Comparison of ENCODE assay signal across 8 cellular contexts in genomic region chr6:111710911-111711310, GRCh38.
DNase-seq lines count a peak whose midpoint lies in the region; ATAC-seq lines count a peak whose summit lies in the region.

No MANE protein-coding gene starts in this region.

- H3K9me3 Mint-ChIP-seq in T-helper 1 cell treated with Interleukin-12 subunit alpha and Interleukin-12 subunit beta and Interleukin-4 antibody, amounts not matched to agents 30 μg/mL and 1 μg/mL, for 36 hours = no peaks in the 10 kb centered on the region
- no peaks in the 10 kb centered on the region for H3K9me3 Mint-ChIP-seq in immature natural killer cell
- no peaks in the 10 kb centered on the region for H3K9me3 Mint-ChIP-seq in stimulated activated effector memory CD8-positive, alpha-beta T cell treated with anti-CD3 and anti-CD28 coated beads, Interleukin-12 subunit alpha, Interleukin-12 subunit beta, amount 100 ng/mL, for 72 hours

- peaks cover 32% of the 10 kb centered on the region for H3K36me3 Mint-ChIP-seq in T-helper 1 cell treated with Interleukin-12 subunit alpha and Interleukin-12 subunit beta and Interleukin-4 antibody, amounts not matched to agents 30 μg/mL and 1 μg/mL, for 36 hours (ENCODE audit: low read depth)
- peaks cover 32 to 47% (median 36%) of the 10 kb centered on the region in 3 donors for H3K36me3 Mint-ChIP-seq in immature natural killer cell
- peaks cover 99% of the 10 kb centered on the region for H3K36me3 Mint-ChIP-seq in stimulated activated effector memory CD8-positive, alpha-beta T cell treated with anti-CD3 and anti-CD28 coated beads, Interleukin-12 subunit alpha, Interleukin-12 subunit beta, amount 100 ng/mL, for 72 hours

- no peaks in the 10 kb centered on the region for H3K27me3 Mint-ChIP-seq in T-helper 1 cell treated with Interleukin-12 subunit alpha and Interleukin-12 subunit beta and Interleukin-4 antibody, amounts not matched to agents 30 μg/mL and 1 μg/mL, for 36 hours (ENCODE audit: low read depth)
- H3K27me3 Mint-ChIP-seq in immature natural killer cell (ENCODE audit: low read depth in 3 of 3) = peaks cover 5 to 28% (median 15%) of the 10 kb centered on the region in 3 donors

- H3K4me3 Mint-ChIP-seq in T-helper 1 cell treated with Interleukin-12 subunit alpha and Interleukin-12 subunit beta and Interleukin-4 antibody, amounts not matched to agents 30 μg/mL and 1 μg/mL, for 36 hours = no peak overlapping the region
- peak overlapping the region; percentile 34 to 71 (median 55) for H3K4me3 Mint-ChIP-seq in immature natural killer cell
- H3K4me3 Mint-ChIP-seq in stimulated activated effector memory CD8-positive, alpha-beta T cell treated with anti-CD3 and anti-CD28 coated beads, Interleukin-12 subunit alpha, Interleukin-12 subunit beta, amount 100 ng/mL, for 72 hours = no peak overlapping the region

- peak overlapping the region; percentile 31 for H3K27ac Mint-ChIP-seq in T-helper 1 cell treated with Interleukin-12 subunit alpha and Interleukin-12 subunit beta and Interleukin-4 antibody, amounts not matched to agents 30 μg/mL and 1 μg/mL, for 36 hours
- H3K27ac Mint-ChIP-seq in immature natural killer cell = peak overlapping the region; percentile 94 to 100 (median 97)
- H3K27ac Mint-ChIP-seq in stimulated activated effector memory CD8-positive, alpha-beta T cell treated with anti-CD3 and anti-CD28 coated beads, Interleukin-12 subunit alpha, Interleukin-12 subunit beta, amount 100 ng/mL, for 72 hours = peak overlapping the region; percentile 85

- no peak for ATAC-seq in stimulated activated effector memory CD8-positive, alpha-beta T cell treated with anti-CD3 and anti-CD28 coated beads, Interleukin-12 subunit alpha, Interleukin-12 subunit beta, amount 100 ng/mL, for 72 hours
- ATAC-seq in HG03460 (IDR thresholded peaks at IDR 0.05; ENCODE audit: unreplicated experiment) = no peak

- peaks cover 52% of the 10 kb centered on the region for H3K4me1 Mint-ChIP-seq in T-helper 1 cell treated with Interleukin-12 subunit alpha and Interleukin-12 subunit beta and Interleukin-4 antibody, amounts not matched to agents 30 μg/mL and 1 μg/mL, for 36 hours (ENCODE audit: low read depth)
- H3K4me1 Mint-ChIP-seq in immature natural killer cell = peaks cover 76 to 86% of the 10 kb centered on the region in 2 donors
- H3K4me1 Mint-ChIP-seq in stimulated activated effector memory CD8-positive, alpha-beta T cell treated with anti-CD3 and anti-CD28 coated beads, Interleukin-12 subunit alpha, Interleukin-12 subunit beta, amount 100 ng/mL, for 72 hours = peaks cover 70% of the 10 kb centered on the region

- no peak for DNase-seq in T-helper 1 cell
- peak; percentile 44 for DNase-seq in activated CD8-positive, alpha-beta memory T cell treated with anti-CD3 and anti-CD28 coated beads, Interleukin-2, amount 50 U/mL, for 48 hours
- no peak for DNase-seq in immature natural killer cell
- DNase-seq in stimulated activated effector memory CD8-positive, alpha-beta T cell treated with anti-CD3 and anti-CD28 coated beads, Interleukin-12 subunit alpha, Interleukin-12 subunit beta, amount 100 ng/mL, for 72 hours (ENCODE audit: low spot score in 2 of 2) = no peak
- no peak for DNase-seq in NCI-H2171 (lab: John Stamatoyannopoulos, UW)
- no peak for DNase-seq in amygdala (lab: John Stamatoyannopoulos, UW)

Comparison
In these comparisons a context has a peak if more than half of its experiments do, and no peak if none do; other contexts are left out.
1. H3K27ac Mint-ChIP-seq: peak in every context shown above with its lines; median percentile 97 in immature natural killer cell; 85 in stimulated activated effector memory CD8-positive, alpha-beta T cell treated with anti-CD3 and anti-CD28 coated beads, Interleukin-12 subunit alpha, Interleukin-12 subunit beta, amount 100 ng/mL, for 72 hours; 31 in T-helper 1 cell treated with Interleukin-12 subunit alpha and Interleukin-12 subunit beta and Interleukin-4 antibody, amounts not matched to agents 30 μg/mL and 1 μg/mL, for 36 hours.
2. H3K4me3 Mint-ChIP-seq: peak in immature natural killer cell (5 of 5); none in T-helper 1 cell treated with Interleukin-12 subunit alpha and Interleukin-12 subunit beta and Interleukin-4 antibody, amounts not matched to agents 30 μg/mL and 1 μg/mL, for 36 hours (single experiment) and stimulated activated effector memory CD8-positive, alpha-beta T cell treated with anti-CD3 and anti-CD28 coated beads, Interleukin-12 subunit alpha, Interleukin-12 subunit beta, amount 100 ng/mL, for 72 hours (single experiment).